In the genomic region with DNA sequence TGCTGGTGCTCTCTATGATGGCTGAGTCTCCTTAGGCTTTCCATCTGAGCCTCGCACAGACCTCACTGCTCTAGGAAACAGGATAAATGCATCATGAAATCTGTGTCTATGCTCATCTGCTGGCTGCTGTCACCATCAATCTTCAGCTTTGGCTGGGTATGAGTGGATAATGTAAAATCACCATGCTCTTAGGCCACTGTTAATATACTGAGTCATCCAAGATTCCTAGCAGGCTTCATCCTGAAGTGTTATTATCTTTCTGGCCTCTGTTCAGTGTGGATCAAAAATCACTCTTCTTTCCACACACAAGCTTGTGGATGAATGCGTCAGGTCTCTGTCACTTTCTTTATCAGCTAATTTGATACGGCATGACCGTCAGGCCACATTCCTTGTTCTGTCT, we compare ENCODE assay signal across 17 cellular contexts.
DNase-seq lines count a peak whose midpoint lies in the region; ATAC-seq and TF ChIP-seq lines count a peak whose summit lies in the region.
"Had no signal": no experiment of that assay in that cellular context is flagged by ENCODE, and none has a peak within 500 bp of the region (broad histone marks: within the 10 kb centered on the region; RNA-seq: fewer than 3 reads in every experiment).

No MANE protein-coding gene starts in this region.

- DNase-seq in Right ventricle myocardium inferior (ENCODE audit: missing footprints) (no peak), left ventricle myocardium inferior (no peak), RPMI7951 (ENCODE audit: low read depth) (peak; percentile 3), foreskin keratinocyte (peak in 1 of 2 donors; percentile 19), AML-193 (lab: John Stamatoyannopoulos, UW) (no peak), vagina (ENCODE audit: extremely low spot score in 2 of 2) (no peak)
- DNase-seq in stimulated activated naive B cell treated with anti-CD40 and anti-IgM and Interleukin-4, amounts not matched to agents 10 μg/mL and 1 μg/mL and 100 μg/mL, for 72 hours: no peak
- DNase-seq: 8988T, C1 segment of cervical spinal cord, EL, H7, NCI-H1105 treated with DMSO at 0.1 percent for 48 hours, NCI-H187, NCI-H446, SJCRH30 had no signal

- H3K4me1 ChIP-seq in left ventricle myocardium inferior (no peaks in the 10 kb centered on the region), foreskin keratinocyte (no peaks in the 10 kb centered on the region), thymus (ENCODE audit: control insufficient read depth, insufficient read depth, low read length) (no peaks in the 10 kb centered on the region), vagina (no peaks in the 10 kb centered on the region)
- H3K4me1 ChIP-seq: SJCRH30 had no signal

- WGBS in thymus: 81% methylated on average over 4 of the region's 4 CpGs

- peak; percentile 10 for ATAC-seq in Right ventricle myocardium inferior
- peak; percentile 11 for ATAC-seq in foreskin keratinocyte
- no peak for ATAC-seq in stimulated activated naive B cell treated with anti-CD40 and anti-IgM and Interleukin-4, amounts not matched to agents 10 μg/mL and 1 μg/mL and 100 μg/mL, for 72 hours (replicated peaks)

- H3K27ac ChIP-seq in left ventricle myocardium inferior (replicated peaks) (no peak overlapping the region), foreskin keratinocyte (no peak overlapping the region), thymus (ENCODE audit: low read depth) (peak overlapping the region; percentile 9), vagina (no peak overlapping the region)
- H3K27ac ChIP-seq: RWPE1, SJCRH30 had no signal

- no peaks in the 10 kb centered on the region for H3K4me1 Mint-ChIP-seq in stimulated activated naive B cell treated with anti-CD40 and anti-IgM and Interleukin-4, amounts not matched to agents 10 μg/mL and 1 μg/mL and 100 μg/mL, for 72 hours

- H3K36me3 ChIP-seq in left ventricle myocardium inferior (no peaks in the 10 kb centered on the region), thymus (ENCODE audit: control insufficient read depth, insufficient read depth) (no peaks in the 10 kb centered on the region), vagina (no peaks in the 10 kb centered on the region)
- H3K36me3 ChIP-seq: SJCRH30 had no signal

- TF ChIP-seq CTCF in left ventricle myocardium inferior (IDR thresholded peaks at IDR 0.05; ENCODE audit: borderline replicate concordance) (no peak), foreskin keratinocyte (conservative IDR thresholded peaks at IDR 0.05) (no peak), vagina (IDR thresholded peaks at IDR 0.05) (no peak)

- H3K36me3 Mint-ChIP-seq in stimulated activated naive B cell treated with anti-CD40 and anti-IgM and Interleukin-4, amounts not matched to agents 10 μg/mL and 1 μg/mL and 100 μg/mL, for 72 hours: no peaks in the 10 kb centered on the region

- H3K27ac Mint-ChIP-seq in stimulated activated naive B cell treated with anti-CD40 and anti-IgM and Interleukin-4, amounts not matched to agents 10 μg/mL and 1 μg/mL and 100 μg/mL, for 72 hours: no peak overlapping the region

- H3K27me3 ChIP-seq in left ventricle myocardium inferior (ENCODE audit: low read depth) (no peaks in the 10 kb centered on the region), foreskin keratinocyte (peaks cover 3% of the 10 kb centered on the region), thymus (ENCODE audit: control insufficient read depth, insufficient read depth) (no peaks in the 10 kb centered on the region), vagina (no peaks in the 10 kb centered on the region)
- H3K27me3 ChIP-seq: SJCRH30 had no signal

- TF ChIP-seq POLR2A in vagina (IDR thresholded peaks at IDR 0.05): no peak

- H3K4me3 ChIP-seq in left ventricle myocardium inferior: no peak overlapping the region
- no peak overlapping the region for H3K4me3 ChIP-seq in thymus (ENCODE audit: low read length)
- no peak overlapping the region for H3K4me3 ChIP-seq in vagina
- H3K4me3 ChIP-seq: SJCRH30 had no signal

- H3K9me3 ChIP-seq in left ventricle myocardium inferior (replicated peaks) (no peaks in the 10 kb centered on the region), thymus (ENCODE audit: control insufficient read depth) (no peaks in the 10 kb centered on the region), vagina (no peaks in the 10 kb centered on the region)
- H3K9me3 ChIP-seq: SJCRH30 had no signal

- intact Hi-C loops in Right ventricle myocardium inferior (cut with DNase I): no loop called here
- intact Hi-C loops in left ventricle myocardium inferior (cut with micrococcal nuclease): no loop called here
- intact Hi-C loops in vagina (cut with DNase I): no loop called here

- no peaks in the 10 kb centered on the region for H3K9me3 Mint-ChIP-seq in stimulated activated naive B cell treated with anti-CD40 and anti-IgM and Interleukin-4, amounts not matched to agents 10 μg/mL and 1 μg/mL and 100 μg/mL, for 72 hours

- no peak overlapping the region for H3K4me3 Mint-ChIP-seq in stimulated activated naive B cell treated with anti-CD40 and anti-IgM and Interleukin-4, amounts not matched to agents 10 μg/mL and 1 μg/mL and 100 μg/mL, for 72 hours

- peaks cover 4 to 14% of the 10 kb centered on the region in 2 donors for H3K27me3 Mint-ChIP-seq in stimulated activated naive B cell treated with anti-CD40 and anti-IgM and Interleukin-4, amounts not matched to agents 10 μg/mL and 1 μg/mL and 100 μg/mL, for 72 hours

Comparison
In these comparisons a context has a peak if more than half of its experiments do, and no peak if none do; other contexts are left out.
1. ATAC-seq: peak in Right ventricle myocardium inferior (single experiment) and foreskin keratinocyte (single experiment); none in stimulated activated naive B cell treated with anti-CD40 and anti-IgM and Interleukin-4, amounts not matched to agents 10 μg/mL and 1 μg/mL and 100 μg/mL, for 72 hours (0 of 2).